In genomic region chr1:194616835-194617234, GRCh38 we compare ENCODE assay signal across 15 cellular contexts.
DNase-seq lines count a peak whose midpoint lies in the region; ATAC-seq and TF ChIP-seq lines count a peak whose summit lies in the region.
"Had no signal": no experiment of that assay in that cellular context is flagged by ENCODE, and none has a peak within 500 bp of the region (broad histone marks: within the 10 kb centered on the region; RNA-seq: fewer than 3 reads in every experiment).

No MANE protein-coding gene starts in this region.

- H2BK15ac ChIP-seq in neuronal stem cell (ENCODE audit: low read length): no peak overlapping the region

- H3K4me3 Mint-ChIP-seq in activated T-helper 1 cell treated with anti-CD3 and anti-CD28 coated beads, Interleukin-12 subunit alpha, Interleukin-12 subunit beta, Interleukin-2, Interleukin-4 antibody, amounts not matched to agents 30 ng/mL and 10 ng/mL and 1 ng/mL, durations not matched to agents 14 hours and 24 hours and 36 hours: no peak overlapping the region
- H3K4me3 Mint-ChIP-seq: CD14-positive monocyte; CD4-positive, alpha-beta T cell; CD8-positive, alpha-beta memory T cell; GM23338; H9 had no signal

- DNase-seq in DND-41 (peak; percentile 39), neuronal stem cell (ENCODE audit: low spot score) (no peak), osteoblast (ENCODE audit: insufficient read length, low spot score, missing footprints) (no peak)
- no peak for DNase-seq in activated T-helper 1 cell treated with anti-CD3 and anti-CD28 coated beads, Interleukin-12 subunit alpha, Interleukin-12 subunit beta, Interleukin-2, Interleukin-4 antibody, amounts not matched to agents 30 ng/mL and 10 ng/mL and 1 ng/mL, durations not matched to agents 14 hours and 24 hours and 36 hours (ENCODE audit: low spot score)
- DNase-seq in activated CD4-positive, alpha-beta T cell treated with anti-CD3 and anti-CD28 coated beads for 48 hours: no peak
- DNase-seq: CD4-positive, alpha-beta T cell; CD8-positive, alpha-beta memory T cell; DMS 273 treated with DMSO at 0.1 percent for 48 hours; DMS79; GF-D8; H9 had no signal

- no peak overlapping the region for H4K8ac ChIP-seq in neuronal stem cell (ENCODE audit: low read depth, low read length)

- H3K4me2 ChIP-seq in DND-41 (ENCODE audit: insufficient read depth, low read length) (no peak overlapping the region; the same call in 1 of the 2 replicates), neuronal stem cell (ENCODE audit: insufficient read depth, low read length, poor library complexity, severe bottlenecking) (no peak overlapping the region), osteoblast (ENCODE audit: insufficient read depth, low read length) (no peak overlapping the region)
- H3K4me2 ChIP-seq: GM23338 had no signal

- H3K27ac ChIP-seq in DND-41 (ENCODE audit: low read length) (peak overlapping the region; percentile 61), KOPT-K1 (ENCODE audit: low read depth, low read length, poor library complexity, severe bottlenecking) (peak overlapping the region; percentile 33), neuronal stem cell (replicated peaks; ENCODE audit: low read length) (no peak overlapping the region), osteoblast (ENCODE audit: low read depth, low read length) (no peak overlapping the region)

- no peaks in the 10 kb centered on the region for H3K27me3 Mint-ChIP-seq in activated T-helper 1 cell treated with anti-CD3 and anti-CD28 coated beads, Interleukin-12 subunit alpha, Interleukin-12 subunit beta, Interleukin-2, Interleukin-4 antibody, amounts not matched to agents 30 ng/mL and 10 ng/mL and 1 ng/mL, durations not matched to agents 14 hours and 24 hours and 36 hours (ENCODE audit: insufficient read depth)
- H3K27me3 Mint-ChIP-seq: CD4-positive, alpha-beta T cell; CD8-positive, alpha-beta memory T cell had no signal

- H2BK120ac ChIP-seq in neuronal stem cell (ENCODE audit: low read depth, low read length): no peak overlapping the region

- H3K9me3 Mint-ChIP-seq in activated T-helper 1 cell treated with anti-CD3 and anti-CD28 coated beads, Interleukin-12 subunit alpha, Interleukin-12 subunit beta, Interleukin-2, Interleukin-4 antibody, amounts not matched to agents 30 ng/mL and 10 ng/mL and 1 ng/mL, durations not matched to agents 14 hours and 24 hours and 36 hours: no peaks in the 10 kb centered on the region
- H3K9me3 Mint-ChIP-seq: CD4-positive, alpha-beta T cell had no signal

- WGBS in neuronal stem cell (ENCODE audit: extremely low coverage in 2 of 2, insufficient read length in 2 of 2, insufficient replicate concordance in 1 of 2), 2 donors: no CpG with 5 or more reads among the region's 9 CpGs

- H3K9ac ChIP-seq in DND-41 (ENCODE audit: low read depth, low read length) (peak overlapping the region; percentile 26; the same call in 1 of the 2 replicates), neuronal stem cell (ENCODE audit: low read depth, low read length, poor library complexity) (no peak overlapping the region)

- H2AK5ac ChIP-seq in neuronal stem cell (ENCODE audit: low read depth, low read length): no peak overlapping the region

- no peaks in the 10 kb centered on the region for H3K27me3 ChIP-seq in DND-41 (ENCODE audit: insufficient read depth, low read length, poor library complexity)
- H3K27me3 ChIP-seq in neuronal stem cell (ENCODE audit: control insufficient read depth in 3 of 3, insufficient read depth in 3 of 3, low read depth in 1 of 3, low read length in 3 of 3): no peaks in the 10 kb centered on the region
- no peaks in the 10 kb centered on the region for H3K27me3 ChIP-seq in osteoblast (ENCODE audit: insufficient read depth, low read length)

- no peaks in the 10 kb centered on the region for H3K79me2 ChIP-seq in DND-41 (ENCODE audit: insufficient read depth, low read length)
- no peaks in the 10 kb centered on the region for H3K79me2 ChIP-seq in osteoblast (ENCODE audit: insufficient read depth, low read length)

- no peak for TF ChIP-seq CTCF in DND-41 (IDR thresholded peaks at IDR 0.05; ENCODE audit: borderline replicate concordance, extremely low read depth, low read length, poor library complexity, severe bottlenecking)
- no peak for TF ChIP-seq CTCF in osteoblast (IDR thresholded peaks at IDR 0.05; ENCODE audit: extremely low read depth, low read depth, low read length)

- H3K4me3 ChIP-seq in DND-41 (ENCODE audit: low read depth in 1 of 2, low read length in 2 of 2): 0 out of 4 replicates have a peak overlapping the region, but pooled peaks of 1 of the 2 experiments have one; percentile 27
- H3K4me3 ChIP-seq in neuronal stem cell (ENCODE audit: low read length in 2 of 2): no peak overlapping the region
- H3K4me3 ChIP-seq in osteoblast (ENCODE audit: insufficient read depth, low read length): no peak overlapping the region
- H3K4me3 ChIP-seq: GM23338 had no signal

- no peaks in the 10 kb centered on the region for H3K36me3 Mint-ChIP-seq in activated T-helper 1 cell treated with anti-CD3 and anti-CD28 coated beads, Interleukin-12 subunit alpha, Interleukin-12 subunit beta, Interleukin-2, Interleukin-4 antibody, amounts not matched to agents 30 ng/mL and 10 ng/mL and 1 ng/mL, durations not matched to agents 14 hours and 24 hours and 36 hours (ENCODE audit: low read depth)
- H3K36me3 Mint-ChIP-seq: CD14-positive monocyte; CD8-positive, alpha-beta memory T cell had no signal

- intact Hi-C loops in activated T-helper 1 cell treated with anti-CD3 and anti-CD28 coated beads, Interleukin-12 subunit alpha, Interleukin-12 subunit beta, Interleukin-2, Interleukin-4 antibody, amounts not matched to agents 30 ng/mL and 10 ng/mL and 1 ng/mL, durations not matched to agents 14 hours and 24 hours and 36 hours (cut with micrococcal nuclease): no loop called here

- H3K27ac Mint-ChIP-seq in activated T-helper 1 cell treated with anti-CD3 and anti-CD28 coated beads, Interleukin-12 subunit alpha, Interleukin-12 subunit beta, Interleukin-2, Interleukin-4 antibody, amounts not matched to agents 30 ng/mL and 10 ng/mL and 1 ng/mL, durations not matched to agents 14 hours and 24 hours and 36 hours: no peak overlapping the region
- H3K27ac Mint-ChIP-seq: CD14-positive monocyte; CD4-positive, alpha-beta T cell; CD8-positive, alpha-beta memory T cell; GM23338; H9 had no signal

- H3K23ac ChIP-seq in neuronal stem cell (ENCODE audit: low read depth, low read length, poor library complexity): no peak overlapping the region

- H2BK12ac ChIP-seq in neuronal stem cell (ENCODE audit: low read length): no peak overlapping the region

- no peaks in the 10 kb centered on the region for H3K4me1 Mint-ChIP-seq in activated T-helper 1 cell treated with anti-CD3 and anti-CD28 coated beads, Interleukin-12 subunit alpha, Interleukin-12 subunit beta, Interleukin-2, Interleukin-4 antibody, amounts not matched to agents 30 ng/mL and 10 ng/mL and 1 ng/mL, durations not matched to agents 14 hours and 24 hours and 36 hours (ENCODE audit: low read depth)
- H3K4me1 Mint-ChIP-seq: CD14-positive monocyte; CD8-positive, alpha-beta memory T cell; GM23338; H9 had no signal

- H3K36me3 ChIP-seq in DND-41 (ENCODE audit: insufficient read depth, low read length) (no peaks in the 10 kb centered on the region), KOPT-K1 (ENCODE audit: insufficient read depth, low read length) (no peaks in the 10 kb centered on the region), neuronal stem cell (replicated peaks in 1 of 2; ENCODE audit: control insufficient read depth in 2 of 2, insufficient read depth in 2 of 2, low read length in 2 of 2) (peaks cover 0 to 2% of the 10 kb centered on the region in 2 donors), osteoblast (ENCODE audit: insufficient read depth, low read length) (no peaks in the 10 kb centered on the region)

- no peaks in the 10 kb centered on the region for H3K79me1 ChIP-seq in neuronal stem cell (ENCODE audit: low read depth, low read length)

- ATAC-seq in DND-41 (ENCODE audit: insufficient read depth, low read depth): peak; percentile 68
- ATAC-seq: GM23338, HCT116 had no signal

- H2AFZ ChIP-seq in DND-41 (ENCODE audit: low read depth, low read length) (no peak overlapping the region), neuronal stem cell (ENCODE audit: low read length) (peak overlapping the region; percentile 29), osteoblast (ENCODE audit: low read length) (no peak overlapping the region)
- H2AFZ ChIP-seq: GM23338 had no signal

- no peaks in the 10 kb centered on the region; the same call in 1 of the 2 replicates for H3K4me1 ChIP-seq in DND-41 (ENCODE audit: insufficient read depth, low read length)
- no peaks in the 10 kb centered on the region for H3K4me1 ChIP-seq in neuronal stem cell (ENCODE audit: control insufficient read depth in 2 of 2, insufficient read depth in 1 of 2, low read depth in 1 of 2, low read length in 2 of 2)
- H3K4me1 ChIP-seq in osteoblast (ENCODE audit: insufficient read depth, low read length): no peaks in the 10 kb centered on the region

- H4K91ac ChIP-seq in neuronal stem cell (ENCODE audit: low read depth, low read length, poor library complexity): no peak overlapping the region

- H3K4ac ChIP-seq in neuronal stem cell (ENCODE audit: low read length): no peak overlapping the region

- H4K20me1 ChIP-seq in DND-41 (ENCODE audit: insufficient read depth, low read length) (no peaks in the 10 kb centered on the region), osteoblast (ENCODE audit: insufficient read depth, low read length) (no peaks in the 10 kb centered on the region)

- no peak overlapping the region for H3K18ac ChIP-seq in neuronal stem cell (ENCODE audit: low read length)

- H2BK5ac ChIP-seq in neuronal stem cell (ENCODE audit: low read length): no peak overlapping the region

- H3K9me3 ChIP-seq in DND-41 (ENCODE audit: insufficient read depth, low read length, severe bottlenecking) (peaks cover 2% of the 10 kb centered on the region), KOPT-K1 (ENCODE audit: insufficient read depth, low read length, poor library complexity, severe bottlenecking) (peaks cover 11% of the 10 kb centered on the region), neuronal stem cell (replicated peaks in 1 of 2; ENCODE audit: control insufficient read depth in 2 of 2, insufficient read depth in 1 of 2, low read depth in 1 of 2, low read length in 2 of 2) (no peaks in the 10 kb centered on the region), osteoblast (ENCODE audit: low read depth, low read length) (peaks cover 3% of the 10 kb centered on the region)

- no peak overlapping the region for H3K14ac ChIP-seq in neuronal stem cell (ENCODE audit: low read length)

Comparison
In these comparisons a context has a peak if more than half of its experiments do, and no peak if none do; other contexts are left out.
1. H3K27ac ChIP-seq: peak in DND-41 (single experiment) and KOPT-K1 (single experiment); none in neuronal stem cell (single experiment) and osteoblast (single experiment).